In the genomic region with DNA sequence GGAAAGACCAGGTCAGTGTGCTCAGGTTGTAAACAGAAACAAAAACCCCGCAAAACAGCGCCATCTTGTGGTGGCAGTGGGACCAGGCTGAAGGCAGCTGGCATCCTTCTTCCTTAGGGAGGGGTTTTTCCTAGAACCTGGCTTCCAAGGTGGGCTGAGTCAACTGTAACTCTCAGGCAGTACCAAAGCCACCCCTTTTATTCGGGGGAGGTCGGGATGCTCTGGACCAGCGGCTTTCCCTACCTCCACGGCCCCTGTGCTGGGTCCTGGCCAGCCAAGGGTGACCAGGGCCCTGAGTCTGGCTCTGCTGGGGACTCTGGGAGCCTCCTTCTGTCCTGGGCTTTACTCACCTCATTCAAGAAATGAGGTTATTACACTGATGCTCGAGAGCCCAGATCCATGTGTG, we compare ENCODE assay signal across 8 cellular contexts.
DNase-seq lines count a peak whose midpoint lies in the region; ATAC-seq and TF ChIP-seq lines count a peak whose summit lies in the region.

No MANE protein-coding gene starts in this region.

- H3K36me3 ChIP-seq in SJCRH30 (no peaks in the 10 kb centered on the region), prostate gland (no peaks in the 10 kb centered on the region)

- H3K27ac ChIP-seq in SJCRH30 (no peak overlapping the region), prostate gland (no peak overlapping the region)

- H3K9me3 ChIP-seq in SJCRH30 (replicated peaks) (no peaks in the 10 kb centered on the region), prostate gland (no peaks in the 10 kb centered on the region)

- in situ Hi-C loops in KBM-7 (cut with MboI; ENCODE audit: low pct_unique_long_range_greater_than_20kb, low sequenced_read_pairs): loop anchor here (25.0 kb wide), 1 partner anchor 176 kb away; the partner anchor contains the start of gene FGF19

- intact Hi-C loops in prostate gland (cut with DNase I): loop anchor here (5.0 kb wide), 1 partner anchor 201 kb away; no protein-coding TSS in a partner anchor

- peak; percentile 64 to 88 (median 80) for TF ChIP-seq CTCF in prostate gland (IDR thresholded peaks at IDR 0.05)

- ATAC-seq in HG02588 (IDR thresholded peaks at IDR 0.05; ENCODE audit: unreplicated experiment): no peak

- DNase-seq in DMS153 (lab: John Stamatoyannopoulos, UW) (peak; percentile 12), KBM-7 (peak; percentile 60), SJCRH30 (peak; percentile 40 to 71), glomerular endothelial cell (ENCODE audit: extremely low read depth, low read depth, low spot score) (peak; percentile 18), prostate gland (ENCODE audit: low spot score) (peak; percentile 55), putamen (ENCODE audit: low spot score) (no peak)
- DNase-seq in activated gamma-delta T cell treated with anti-CD3 and anti-CD28 coated beads, Interleukin-2, amount 50 U/mL, for 16 hours (ENCODE audit: low read depth): peak; percentile 50

- 9% methylated on average over 7 of the region's 7 CpGs for WGBS in prostate gland

- H3K4me1 ChIP-seq in SJCRH30: no peaks in the 10 kb centered on the region
- H3K4me1 ChIP-seq in prostate gland (replicated peaks): no peaks in the 10 kb centered on the region

- no peaks in the 10 kb centered on the region; the same call in 1 of the 2 replicates for H3K27me3 ChIP-seq in SJCRH30
- no peaks in the 10 kb centered on the region for H3K27me3 ChIP-seq in prostate gland (replicated peaks; ENCODE audit: insufficient read depth)

- no peak for TF ChIP-seq POLR2A in prostate gland (IDR thresholded peaks at IDR 0.05)

- H3K4me3 ChIP-seq in SJCRH30 (no peak overlapping the region), prostate gland (no peak overlapping the region)
